16 cellular contexts compared by ENCODE assay signal in the genomic region with DNA sequence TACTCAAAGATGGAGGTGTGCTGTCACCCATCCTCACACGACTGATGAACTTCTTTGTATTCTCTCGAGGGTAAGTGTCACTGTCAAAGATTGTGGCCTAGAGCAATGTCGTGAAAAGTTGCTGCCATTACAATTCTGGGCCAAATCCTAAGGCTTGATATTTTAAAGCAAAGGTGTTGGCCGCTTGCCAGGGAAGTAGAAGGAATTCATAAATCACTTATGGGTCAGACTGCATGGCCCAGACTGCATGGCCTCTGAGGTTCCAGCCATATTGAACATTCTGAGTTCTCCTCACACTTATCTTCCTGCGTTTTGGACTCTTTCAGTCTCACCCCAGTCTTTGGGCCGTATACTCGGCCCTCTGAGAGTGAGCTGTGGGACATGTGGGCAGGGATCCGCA.
"Had no signal": no experiment of that assay in that cellular context is flagged by ENCODE, and none has a peak within 500 bp of the region (broad histone marks: within the 10 kb centered on the region; RNA-seq: fewer than 3 reads in every experiment).

No MANE protein-coding gene starts in this region.

- H3K9me3 Mint-ChIP-seq: naive B cell, type B pancreatic cell had no signal

- H3K27me3 Mint-ChIP-seq: naive B cell, type B pancreatic cell had no signal

- H3K27ac Mint-ChIP-seq: naive B cell, type B pancreatic cell had no signal

- H3K4me3 Mint-ChIP-seq: naive B cell, type B pancreatic cell had no signal

- ATAC-seq: foreskin keratinocyte, left cardiac atrium, sciatic nerve had no signal

- H3K4me1 Mint-ChIP-seq: naive B cell had no signal

- DNase-seq: colonic mucosa; dermis blood vessel endothelial cell; erythroblast; foreskin keratinocyte; head of caudate nucleus; kidney; left cardiac atrium; left ventricle myocardium inferior; mesenchymal stem cell; naive B cell; spleen; stimulated activated CD4-positive, alpha-beta T cell treated with anti-CD3 and anti-CD28 coated beads, Interleukin-2, amount 100 ng/mL, for 24 hours; stimulated activated naive CD4-positive, alpha-beta T cell treated with Interleukin-2 at 50 U/mL for 16 hours; thyroid gland had no signal
